13 cellular contexts compared by ENCODE assay signal in genomic region chr13:97321101-97321500, GRCh38.
"Had no signal": no experiment of that assay in that cellular context is flagged by ENCODE, and none has a peak within 500 bp of the region (broad histone marks: within the 10 kb centered on the region; RNA-seq: fewer than 3 reads in every experiment).

No MANE protein-coding gene starts in this region.

- DNase-seq: activated CD4-positive, alpha-beta T cell treated with anti-CD3 and anti-CD28 coated beads for 1 hour; activated CD4-positive, alpha-beta T cell treated with anti-CD3 and anti-CD28 coated beads, Interleukin-2, amount 50 U/mL, for 48 hours; activated CD8-positive, alpha-beta memory T cell treated with anti-CD3 and anti-CD28 coated beads, Interleukin-2, amount 10 ng/mL, durations not matched to agents 7 days and 5 days; activated gamma-delta T cell; activated naive CD8-positive, alpha-beta T cell treated with anti-CD3 and anti-CD28 coated beads, Interleukin-2, amount 10 ng/mL, durations not matched to agents 7 days and 5 days; activated T-cell treated with anti-CD3 and anti-CD28 coated beads, Interleukin-2, amount 50 U/mL, for 24 hours; foreskin melanocyte; heart right ventricle; ovary; T1000 had no signal

- H3K4me3 ChIP-seq: ascending aorta, heart right ventricle, ovary, smooth muscle cell, tibial nerve had no signal

- H3K27me3 ChIP-seq: ascending aorta, heart right ventricle, ovary, tibial nerve had no signal

- H3K9me3 ChIP-seq: ascending aorta, heart right ventricle, ovary, tibial nerve had no signal

- ATAC-seq: activated CD8-positive, alpha-beta memory T cell treated with anti-CD3 and anti-CD28 coated beads, Interleukin-2, amount 10 ng/mL, durations not matched to agents 7 days and 5 days had no signal

- H3K36me3 ChIP-seq: ascending aorta, heart right ventricle, ovary, tibial nerve had no signal

- H3K27ac ChIP-seq: ascending aorta, ovary had no signal

- H3K4me2 ChIP-seq: smooth muscle cell had no signal
